Comparison of ENCODE assay signal across 7 cellular contexts in genomic region chr3:124696011-124696410, GRCh38.
"Had no signal": no experiment of that assay in that cellular context is flagged by ENCODE, and none has a peak within 500 bp of the region (broad histone marks: within the 10 kb centered on the region; RNA-seq: fewer than 3 reads in every experiment).

No MANE protein-coding gene starts in this region.

- FAIRE-seq: G401.6, GM12878, GM12891, GM18507, GM19239 had no signal

- H3K4me3 ChIP-seq: GM12878 had no signal

- DNase-seq: GDM1, GF-D8 had no signal

- ATAC-seq: GM12878 had no signal
